ENCODE assay signal across 17 cellular contexts in the genomic region with DNA sequence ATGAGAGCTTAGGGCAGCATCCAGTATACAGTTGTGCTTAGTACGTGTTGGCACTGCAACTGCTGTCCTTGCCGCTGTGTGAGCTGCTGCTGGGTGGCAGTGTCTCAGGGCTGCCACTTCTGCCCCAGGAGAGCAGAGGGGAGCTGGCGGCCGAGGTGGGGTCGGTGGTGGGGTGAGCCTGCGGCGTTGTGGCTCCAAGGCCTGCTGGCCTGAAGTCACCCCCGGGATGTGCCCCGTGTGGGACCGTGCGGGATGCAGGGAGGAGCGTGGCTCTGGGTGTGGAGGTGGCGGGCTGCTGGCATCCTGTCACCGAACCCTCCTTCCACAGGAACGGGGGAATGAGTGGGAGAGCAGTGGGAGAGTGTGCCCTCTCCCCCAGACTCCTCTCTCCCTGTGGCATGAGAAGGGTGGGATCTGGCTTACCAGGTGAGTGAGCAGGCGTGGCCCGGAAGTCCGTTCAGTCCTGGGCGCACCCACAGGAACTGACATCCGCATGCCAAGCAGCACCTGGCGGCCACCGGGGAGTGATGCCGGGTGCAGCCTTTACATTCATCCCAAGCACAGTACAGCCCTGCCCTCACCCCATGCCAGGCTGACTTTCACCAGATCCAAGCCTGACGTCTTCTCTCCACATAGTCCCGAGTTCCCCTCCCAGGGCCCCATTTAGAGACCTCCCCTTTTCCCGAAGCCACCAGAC. TPM values are rescaled to one million over a fixed set of nuclear protein-coding genes. Genes with fewer than 3 reads are reported as not detected.
DNase-seq lines count a peak whose midpoint lies in the region; ATAC-seq and TF ChIP-seq lines count a peak whose summit lies in the region.
"Had no signal": no experiment of that assay in that cellular context is flagged by ENCODE, and none has a peak within 500 bp of the region (broad histone marks: within the 10 kb centered on the region; RNA-seq: fewer than 3 reads in every experiment).

No MANE protein-coding gene starts in this region.

- no peak overlapping the region for H4K91ac ChIP-seq in IMR-90 (ENCODE audit: insufficient read depth, low read depth, low read length)

- peaks cover 7% of the 10 kb centered on the region for H3K27me3 Mint-ChIP-seq in Calu3 (ENCODE audit: unreplicated experiment)
- H3K27me3 Mint-ChIP-seq: activated naive CD8-positive, alpha-beta T cell treated with anti-CD3 and anti-CD28 coated beads for 36 hours had no signal

- ATAC-seq in IMR-90 (ENCODE audit: low read depth), result no peak
- ATAC-seq: activated CD4-positive, CD25-positive, alpha-beta regulatory T cell treated with anti-CD3 and anti-CD28 coated beads, Interleukin-2, amount 50 U/mL, for 24 hours; stimulated activated memory B cell treated with anti-CD40 and anti-IgM and Interleukin-4, amounts not matched to agents 10 μg/mL and 1 μg/mL and 100 μg/mL, for 72 hours had no signal

- H3K9me1 ChIP-seq in IMR-90 (ENCODE audit: insufficient read depth, low read length), result no peaks in the 10 kb centered on the region

- POLR2A ChIA-PET in IMR-90 (lab: Charles Lee; ENCODE audit: unreplicated experiment), result no interaction called here

- no peak overlapping the region for H2BK15ac ChIP-seq in IMR-90 (ENCODE audit: low read depth, low read length)

- no peak overlapping the region for H4K8ac ChIP-seq in IMR-90 (ENCODE audit: low read depth in 2 of 2, low read length in 2 of 2)

- peak overlapping the region; percentile 21 for H2AFZ ChIP-seq in IMR-90 (replicated peaks; ENCODE audit: low read length, poor library complexity)

- TF ChIP-seq POLR2A in IMR-90 (IDR thresholded peaks at IDR 0.05; ENCODE audit: low read depth, low read length) (no peak), Peyer's patch (IDR thresholded peaks at IDR 0.05) (peak in 1 of 2 donors; percentile 49)

- TF ChIP-seq CTCF in Calu3 (IDR thresholded peaks at IDR 0.05; ENCODE audit: unreplicated experiment), result no peak
- TF ChIP-seq CTCF in IMR-90 (conservative IDR thresholded peaks at IDR 0.05; ENCODE audit: low read depth, low read length), result no peak
- TF ChIP-seq CTCF in Peyer's patch (IDR thresholded peaks at IDR 0.05), result peak in 3 of 6 experiments; percentile 47 to 51 (median 50)
- TF ChIP-seq CTCF in dorsolateral prefrontal cortex (IDR thresholded peaks at IDR 0.05 in 54 of 56, conservative IDR thresholded peaks at IDR 0.05 in 2 of 56; ENCODE audit: low read depth in 1 of 56, partially characterized antibody in 56 of 56), result no peak

- H3K36me3 ChIP-seq in IMR-90 (ENCODE audit: control insufficient read depth, insufficient read depth, low read length), result no peaks in the 10 kb centered on the region
- H3K36me3 ChIP-seq in Peyer's patch, result no peaks in the 10 kb centered on the region
- H3K36me3 ChIP-seq in mucosa of stomach (ENCODE audit: control insufficient read depth, insufficient read depth, low read length), result no peaks in the 10 kb centered on the region
- H3K36me3 ChIP-seq: neutrophil, SJCRH30 had no signal

- BruUV-seq in Calu3 (replicated peaks; lab: Mats Ljungman, UMichigan) (no TSS peak), IMR-90 (replicated peaks; lab: Mats Ljungman, UMichigan) (no TSS peak)

- dilution Hi-C loops in IMR-90 (cut with HindIII; ENCODE audit: low sequenced_read_pairs, unreplicated experiment), result no loop called here

- peaks cover 3% of the 10 kb centered on the region for H3K36me3 Mint-ChIP-seq in Calu3 (ENCODE audit: insufficient read depth, unreplicated experiment)
- H3K36me3 Mint-ChIP-seq: activated naive CD8-positive, alpha-beta T cell treated with anti-CD3 and anti-CD28 coated beads for 36 hours; stimulated activated memory B cell treated with anti-CD40 and anti-IgM and Interleukin-4, amounts not matched to agents 10 μg/mL and 1 μg/mL and 100 μg/mL, for 72 hours had no signal

- no peak overlapping the region for H3K4me2 ChIP-seq in IMR-90 (ENCODE audit: low read depth, low read length)

- H3K9me3 Mint-ChIP-seq in Calu3 (ENCODE audit: low read depth, unreplicated experiment), result no peaks in the 10 kb centered on the region
- H3K9me3 Mint-ChIP-seq: activated naive CD8-positive, alpha-beta T cell treated with anti-CD3 and anti-CD28 coated beads for 36 hours; CD4-positive, alpha-beta T cell; stimulated activated memory B cell treated with anti-CD40 and anti-IgM and Interleukin-4, amounts not matched to agents 10 μg/mL and 1 μg/mL and 100 μg/mL, for 72 hours had no signal

- no peak overlapping the region for H3K56ac ChIP-seq in IMR-90 (ENCODE audit: extremely low read depth, insufficient read depth, low read length)

- H4K20me1 ChIP-seq in IMR-90 (ENCODE audit: insufficient read depth, low read length), result no peaks in the 10 kb centered on the region

- no peak overlapping the region for H3K4ac ChIP-seq in IMR-90 (ENCODE audit: low read depth, low read length)

- no peak overlapping the region for H3K27ac Mint-ChIP-seq in Calu3 (ENCODE audit: unreplicated experiment)
- H3K27ac Mint-ChIP-seq: activated naive CD8-positive, alpha-beta T cell treated with anti-CD3 and anti-CD28 coated beads for 36 hours; CD4-positive, alpha-beta T cell; stimulated activated memory B cell treated with anti-CD40 and anti-IgM and Interleukin-4, amounts not matched to agents 10 μg/mL and 1 μg/mL and 100 μg/mL, for 72 hours had no signal

- no peak overlapping the region for H3K18ac ChIP-seq in IMR-90 (ENCODE audit: low read depth, low read length)

- H3K4me3 ChIP-seq in IMR-90 (ENCODE audit: insufficient read depth, low read depth, low read length), result no peak overlapping the region
- no peak overlapping the region for H3K4me3 ChIP-seq in Peyer's patch
- no peak overlapping the region for H3K4me3 ChIP-seq in mucosa of stomach (ENCODE audit: low read length)
- H3K4me3 ChIP-seq in dorsolateral prefrontal cortex, result no peak overlapping the region
- H3K4me3 ChIP-seq: SJCRH30, upper lobe of left lung had no signal

- DNase-seq in Calu3 (peak; percentile 63), IMR-90 (no peak), Peyer's patch (peak in 2 of 3 donors; percentile 77 to 83), dorsolateral prefrontal cortex (no peak), mesenteric fat pad (ENCODE audit: low spot score) (no peak), germinal center (ENCODE audit: low spot score) (no peak)
- DNase-seq: activated naive CD8-positive, alpha-beta T cell treated with anti-CD3 and anti-CD28 coated beads for 36 hours; CD4-positive, alpha-beta T cell; KG1; midbrain; NCI-H2171; SJCRH30 had no signal

- no peak overlapping the region for H2BK5ac ChIP-seq in IMR-90 (ENCODE audit: low read depth, low read length, poor library complexity, severe bottlenecking)

- no peaks in the 10 kb centered on the region for H3K79me1 ChIP-seq in IMR-90 (ENCODE audit: low read depth in 1 of 2, low read length in 2 of 2)

- H3K27me3 ChIP-seq in IMR-90 (ENCODE audit: control insufficient read depth, insufficient read depth, low read length), result peaks cover 79% of the 10 kb centered on the region
- no peaks in the 10 kb centered on the region for H3K27me3 ChIP-seq in Peyer's patch
- H3K27me3 ChIP-seq in mucosa of stomach (ENCODE audit: control insufficient read depth, insufficient read depth, low read length), result no peaks in the 10 kb centered on the region
- H3K27me3 ChIP-seq in dorsolateral prefrontal cortex, result peaks cover 0 to 8% (median 0%) of the 10 kb centered on the region in 45 donors
- H3K27me3 ChIP-seq: upper lobe of left lung had no signal

- H3K9me3 ChIP-seq in IMR-90 (ENCODE audit: control insufficient read depth, insufficient read depth, low read length) (no peaks in the 10 kb centered on the region), Peyer's patch (no peaks in the 10 kb centered on the region), mucosa of stomach (ENCODE audit: control insufficient read depth, low read length) (no peaks in the 10 kb centered on the region)
- H3K9me3 ChIP-seq: neutrophil, SJCRH30, upper lobe of left lung had no signal

- WGBS in IMR-90 (ENCODE audit: extremely low coverage in 2 of 2, insufficient read length in 1 of 2), 2 experiments, result 66% methylated on average over 11 of the region's 26 CpGs; no CpG with 5 or more reads in 1 of the 2 experiments

- TF ChIP-seq RAD21 in IMR-90 (IDR thresholded peaks at IDR 0.05; ENCODE audit: low read length), result no peak

- no peak overlapping the region for H2BK20ac ChIP-seq in IMR-90 (ENCODE audit: low read depth, low read length)

- H2AK9ac ChIP-seq in IMR-90 (replicated peaks; ENCODE audit: low read depth, low read length, poor library complexity), result no peak overlapping the region

- H3K4me1 Mint-ChIP-seq in Calu3 (ENCODE audit: low read depth, unreplicated experiment), result peaks cover 7% of the 10 kb centered on the region

- no peak overlapping the region for H4K5ac ChIP-seq in IMR-90 (ENCODE audit: low read depth, low read length)

- H3K4me3 Mint-ChIP-seq in Calu3 (ENCODE audit: low read depth, unreplicated experiment), result peak overlapping the region; percentile 32
- H3K4me3 Mint-ChIP-seq: activated naive CD8-positive, alpha-beta T cell treated with anti-CD3 and anti-CD28 coated beads for 36 hours; CD4-positive, alpha-beta T cell; stimulated activated memory B cell treated with anti-CD40 and anti-IgM and Interleukin-4, amounts not matched to agents 10 μg/mL and 1 μg/mL and 100 μg/mL, for 72 hours had no signal

- no peak overlapping the region for H2BK120ac ChIP-seq in IMR-90 (ENCODE audit: low read depth, low read length)

- in situ Hi-C loops in IMR-90 (cut with MboI; ENCODE audit: low sequenced_read_pairs), result no loop called here

- no peak overlapping the region for H3K14ac ChIP-seq in IMR-90 (replicated peaks; ENCODE audit: low read depth, low read length)

- H3K27ac ChIP-seq in IMR-90 (ENCODE audit: insufficient read depth, low read length) (no peak overlapping the region), Peyer's patch (peak overlapping the region in 3 of 4 donors; percentile 55 to 73 (median 68)), dorsolateral prefrontal cortex (peak overlapping the region in 11 of 59 donors; percentile 7 to 87 (median 48))
- H3K27ac ChIP-seq: neutrophil, SJCRH30, upper lobe of left lung had no signal

- no peak overlapping the region for H2AK5ac ChIP-seq in IMR-90 (ENCODE audit: low read depth, low read length)

- CTCF ChIA-PET in Calu3 (lab: Charles Lee) (no interaction called here), IMR-90 (lab: Yijun Ruan, JAX) (no interaction called here)

- no peak overlapping the region for H3K23ac ChIP-seq in IMR-90 (ENCODE audit: low read depth, low read length)

- H3K4me1 ChIP-seq in IMR-90 (ENCODE audit: control insufficient read depth, insufficient read depth, low read length) (no peaks in the 10 kb centered on the region), Peyer's patch (peaks cover 0 to 43% (median 0%) of the 10 kb centered on the region in 4 donors), mucosa of stomach (ENCODE audit: control insufficient read depth, insufficient read depth, low read length) (peaks cover 67% of the 10 kb centered on the region)

- no peak overlapping the region for H3K9ac ChIP-seq in IMR-90 (ENCODE audit: low read depth, low read length)
- peak overlapping the region; percentile 47 for H3K9ac ChIP-seq in mucosa of stomach (ENCODE audit: low read length)

- intact Hi-C loops in Calu3 (cut with micrococcal nuclease; ENCODE audit: unreplicated experiment), result no loop called here
- intact Hi-C loops in IMR-90 (cut with micrococcal nuclease), result no loop called here
- intact Hi-C loops in dorsolateral prefrontal cortex (cut with DNase I), result no loop called here

RNA-seq across cellular contexts. Expression of a gene that starts 26.5 kb away (rescaled TPM):
- 12.9 and 14.2 TPM in 2 replicates for total RNA-seq in Calu3 (2022)
- total RNA-seq in IMR-90 (2012; rRNA removed), result 0.18 TPM in 1 of 2 replicates, not detected in the other
- polyA plus RNA-seq in IMR-90 (2012; rRNA removed), result not detected in 2 replicates
- 0.02 and 0.09 TPM in 2 replicates for polyA plus RNA-seq in IMR-90 (2012; cell fraction: cytosol; rRNA removed)
- polyA plus RNA-seq in IMR-90 (2012; cell fraction: nucleus; rRNA removed; ENCODE audit: low replicate concordance), result 0.09 and 0.11 TPM in 2 replicates
- total RNA-seq in Peyer's patch, result 100 to 1,000 TPM in 3 of 4 donors, 10 to 100 TPM in 1; 81.4 to 165 (median 149) TPM
- 100 to 1,000 TPM; 181 to 436 (median 311) TPM for total RNA-seq in dorsolateral prefrontal cortex
- total RNA-seq in mesenteric fat pad, result 97.6 TPM

Comparison
In these comparisons a context has a peak if more than half of its experiments do, and no peak if none do; other contexts are left out.
1. DNase-seq: peak in Calu3 (single experiment) and Peyer's patch (2 of 3); none in IMR-90 (single experiment), dorsolateral prefrontal cortex (0 of 10), mesenteric fat pad (single experiment) and germinal center (single experiment).
2. RNA of a gene that starts 26.5 kb away (total RNA-seq): 181 to 436 TPM in dorsolateral prefrontal cortex, 81.4 to 165 TPM in Peyer's patch, 97.6 TPM in mesenteric fat pad (single experiment) and 12.9 to 14.2 TPM in Calu3; 0.18 TPM in IMR-90; every median in the first group is over 10 times any median in the second.